Comparison of ENCODE assay signal across 8 cellular contexts in genomic region chr7:12212051-12212485, GRCh38. TPM values are rescaled to one million over a fixed set of nuclear protein-coding genes. Genes with fewer than 3 reads are reported as not detected.
DNase-seq lines count a peak whose midpoint lies in the region; ATAC-seq and TF ChIP-seq lines count a peak whose summit lies in the region.

No MANE protein-coding gene starts in this region.

- H3K27me3 ChIP-seq in left ventricle myocardium inferior (ENCODE audit: low read depth) = no peaks in the 10 kb centered on the region

- H3K36me3 Mint-ChIP-seq in effector memory CD8-positive, alpha-beta T cell (ENCODE audit: insufficient read depth) = peaks cover 27% of the 10 kb centered on the region
- peaks cover 5% of the 10 kb centered on the region for H3K36me3 Mint-ChIP-seq in neural crest cell (ENCODE audit: low read depth)

- no peaks in the 10 kb centered on the region for H3K9me3 ChIP-seq in left ventricle myocardium inferior (replicated peaks)

- H3K9me3 Mint-ChIP-seq in effector memory CD8-positive, alpha-beta T cell = no peaks in the 10 kb centered on the region
- no peaks in the 10 kb centered on the region for H3K9me3 Mint-ChIP-seq in neural crest cell

- H3K4me3 ChIP-seq in left ventricle myocardium inferior = peak overlapping the region; percentile 85

- H3K27ac Mint-ChIP-seq in effector memory CD8-positive, alpha-beta T cell = peak overlapping the region; percentile 99
- no peak overlapping the region for H3K27ac Mint-ChIP-seq in neural crest cell (ENCODE audit: unreplicated experiment)

- peaks cover 33% of the 10 kb centered on the region for H3K4me1 ChIP-seq in left ventricle myocardium inferior

- peak overlapping the region; percentile 96 to 98 for H3K4me3 Mint-ChIP-seq in effector memory CD8-positive, alpha-beta T cell
- peak overlapping the region; percentile 94 for H3K4me3 Mint-ChIP-seq in neural crest cell

- no peak for DNase-seq in left ventricle myocardium inferior
- no peak for DNase-seq in left ventricle myocardium superior
- DNase-seq in RWPE1 (ENCODE audit: low spot score) = peak; percentile 1
- no peak for DNase-seq in effector memory CD8-positive, alpha-beta T cell
- no peak for DNase-seq in neural crest cell (ENCODE audit: low read depth, low spot score)

- peaks cover 0 to 3% of the 10 kb centered on the region in 2 donors for H3K27me3 Mint-ChIP-seq in effector memory CD8-positive, alpha-beta T cell
- peaks cover 43% of the 10 kb centered on the region for H3K27me3 Mint-ChIP-seq in neural crest cell (ENCODE audit: low read depth)

- peak overlapping the region; percentile 95 for H3K27ac ChIP-seq in left ventricle myocardium inferior (replicated peaks)
- no peak overlapping the region for H3K27ac ChIP-seq in RWPE1

- CTCF ChIA-PET in RWPE1 (lab: Yijun Ruan, JAX) = interaction anchor here (0.6 kb wide), 1 partner anchor 216 kb away, joined by 3 read pairs; no protein-coding TSS in a partner anchor

- TF ChIP-seq CTCF in left ventricle myocardium inferior (IDR thresholded peaks at IDR 0.05; ENCODE audit: borderline replicate concordance) = no peak
- no peak for TF ChIP-seq CTCF in RWPE1 (conservative IDR thresholded peaks at IDR 0.05; ENCODE audit: low read depth)
- no peak for TF ChIP-seq CTCF in neural crest cell (conservative IDR thresholded peaks at IDR 0.05)

- H3K36me3 ChIP-seq in left ventricle myocardium inferior = peaks cover 21% of the 10 kb centered on the region

- peaks cover 20 to 43% of the 10 kb centered on the region in 2 donors for H3K4me1 Mint-ChIP-seq in effector memory CD8-positive, alpha-beta T cell (ENCODE audit: low read depth in 2 of 2)
- peaks cover 23% of the 10 kb centered on the region for H3K4me1 Mint-ChIP-seq in neural crest cell

- ATAC-seq in left ventricle myocardium superior (no peak), GM18502 (IDR thresholded peaks at IDR 0.05; ENCODE audit: poor library complexity, unreplicated experiment) (no peak), HG03432 (IDR thresholded peaks at IDR 0.05; ENCODE audit: unreplicated experiment) (no peak), GM18858 (IDR thresholded peaks at IDR 0.05; ENCODE audit: unreplicated experiment) (no peak)
- no peak for ATAC-seq in effector memory CD8-positive, alpha-beta T cell (replicated peaks)

- intact Hi-C loops in left ventricle myocardium inferior (cut with micrococcal nuclease) (no loop called here), left ventricle myocardium superior (cut with micrococcal nuclease) (no loop called here)

- POLR2A ChIA-PET in RWPE1 (lab: Yijun Ruan, JAX; ENCODE audit: low non-redundant PET) = no interaction called here

RNA-seq across cellular contexts. Expression of gene TMEM106B, which starts 1.0 kb away (rescaled TPM):
- total RNA-seq in left ventricle myocardium inferior (60.3 TPM), left ventricle myocardium superior (48.9 TPM), neural crest cell (31.8 and 35.0 TPM in 2 replicates)
